8 cellular contexts compared by ENCODE assay signal in genomic region chr21:34603002-34603709, GRCh38. TPM values are rescaled to one million over a fixed set of nuclear protein-coding genes. Genes with fewer than 3 reads are reported as not detected.
DNase-seq lines count a peak whose midpoint lies in the region; ATAC-seq and TF ChIP-seq lines count a peak whose summit lies in the region.

No MANE protein-coding gene starts in this region.

- in situ Hi-C loops in G401 (cut with HindIII; ENCODE audit: low sequenced_read_pairs) = no loop called here

- DNase-seq in G401 (ENCODE audit: low spot score) (peak; percentile 87), HT-29 (ENCODE audit: low spot score) (peak; percentile 70), NOMO-1 treated with DMSO at 0.1 percent for 48 hours (lab: John Stamatoyannopoulos, UW; ENCODE audit: unreplicated experiment) (peak; percentile 64), epithelial cell of esophagus (ENCODE audit: low read depth) (peak; percentile 81), mucosa of gallbladder (ENCODE audit: low spot score) (peak; percentile 80)
- DNase-seq in activated CD8-positive, alpha-beta memory T cell treated with anti-CD3 and anti-CD28 coated beads, Interleukin-2, amount 50 U/mL, for 4 hours = peak; percentile 56
- DNase-seq in stimulated activated CD8-positive, alpha-beta memory T cell treated with anti-CD3 and anti-CD28 coated beads, Interleukin-7, amount 100 ng/mL, for 24 hours (ENCODE audit: low read depth) = peak; percentile 50

- no peak overlapping the region for H3K4me3 ChIP-seq in epithelial cell of esophagus (ENCODE audit: low read length)

- ATAC-seq in HG02623 (IDR thresholded peaks at IDR 0.05; ENCODE audit: unreplicated experiment) = no peak

- peak; percentile 82 for TF ChIP-seq CTCF in epithelial cell of esophagus (IDR thresholded peaks at IDR 0.05; ENCODE audit: insufficient read depth, low read depth, low read length, missing control alignments)

RNA-seq across cellular contexts. Expression of gene RCAN1, which starts 11.8 kb away (rescaled TPM):
- total RNA-seq in G401 (2014; rRNA removed; shearing (Covaris generic)) = 14.4 and 21.6 TPM in 2 replicates
- 6.9 and 8.3 TPM in 2 replicates for total RNA-seq in HT-29 (2014; rRNA removed; shearing (Covaris generic))
- total RNA-seq in mucosa of gallbladder = 30.9 TPM
